9 cellular contexts compared by ENCODE assay signal in the genomic region with DNA sequence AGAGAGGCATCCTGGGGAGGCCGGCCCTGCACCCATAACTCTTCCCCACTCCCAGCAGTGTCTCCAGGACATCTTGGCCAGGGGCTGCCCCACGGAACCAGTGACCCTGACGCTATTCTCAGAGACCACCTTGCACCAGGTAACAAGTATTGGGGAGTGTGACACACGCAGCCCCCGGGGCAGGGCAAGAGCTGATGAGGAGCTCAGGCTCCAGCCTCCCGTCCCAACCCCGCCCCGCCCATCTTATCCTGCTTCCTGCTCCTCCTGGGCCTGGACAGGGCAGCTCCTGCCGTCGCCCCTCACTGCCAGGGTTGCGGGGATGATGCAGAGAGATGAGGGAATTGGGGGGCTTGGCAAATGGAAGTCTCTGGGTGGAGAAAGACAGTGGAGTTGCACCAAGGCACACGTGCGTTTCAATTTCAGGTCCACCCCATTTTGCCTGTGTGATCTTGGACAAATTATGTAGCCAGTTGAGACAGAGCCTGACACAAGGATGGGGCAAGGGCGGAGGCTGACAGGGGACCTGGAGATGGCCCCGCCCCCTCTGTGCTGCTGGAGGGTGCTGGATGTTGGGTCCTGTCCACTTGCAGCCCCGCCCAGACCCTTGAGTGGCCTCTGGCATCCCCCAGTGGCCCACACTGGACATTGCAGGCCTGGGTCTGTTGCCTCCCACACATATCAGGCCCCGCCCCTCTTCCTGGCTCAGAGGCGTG. TPM values are rescaled to one million over a fixed set of nuclear protein-coding genes. Genes with fewer than 3 reads are reported as not detected.
DNase-seq lines count a peak whose midpoint lies in the region; ATAC-seq, FAIRE-seq and TF ChIP-seq lines count a peak whose summit lies in the region.
"Had no signal": no experiment of that assay in that cellular context is flagged by ENCODE, and none has a peak within 500 bp of the region (broad histone marks: within the 10 kb centered on the region; RNA-seq: fewer than 3 reads in every experiment).

No MANE protein-coding gene starts in this region.

- no peak overlapping the region for H3K9ac ChIP-seq in endothelial cell of umbilical vein (replicated peaks; ENCODE audit: extremely low read depth, insufficient read depth, low read length)

- intact Hi-C loops in endothelial cell of umbilical vein (cut with micrococcal nuclease): loop anchor here (1.0 to 2.0 kb wide), 4 partner anchors 23 to 240 kb away; no protein-coding TSS in a partner anchor

- H3K4me3 ChIP-seq in DOHH2 (ENCODE audit: low read length) (no peak overlapping the region), endothelial cell of umbilical vein (replicated peaks in 1 of 3; ENCODE audit: insufficient read depth in 1 of 3, low read depth in 1 of 3, low read length in 3 of 3) (no peak overlapping the region)

- H3K9me3 ChIP-seq in DOHH2 (ENCODE audit: control insufficient read depth, insufficient read depth, low read length) (no peaks in the 10 kb centered on the region), endothelial cell of umbilical vein (replicated peaks; ENCODE audit: control insufficient read depth, insufficient read depth, low read length) (no peaks in the 10 kb centered on the region)

- H4K20me1 ChIP-seq in DOHH2 (ENCODE audit: control insufficient read depth, insufficient read depth, low read depth, low read length) (no peaks in the 10 kb centered on the region), endothelial cell of umbilical vein (replicated peaks; ENCODE audit: control insufficient read depth, extremely low read depth, insufficient read depth, low read length) (no peaks in the 10 kb centered on the region)

- peak; percentile 95 for FAIRE-seq in endothelial cell of umbilical vein (lab: Jason Lieb, UNC)

- H2AFZ ChIP-seq in endothelial cell of umbilical vein (ENCODE audit: low read depth, low read length): peak overlapping the region; percentile 87

- H3K27me3 ChIP-seq in DOHH2 (ENCODE audit: control insufficient read depth, low read length): no peaks in the 10 kb centered on the region; the same call in 1 of the 2 replicates
- no peaks in the 10 kb centered on the region for H3K27me3 ChIP-seq in endothelial cell of umbilical vein (ENCODE audit: control insufficient read depth in 2 of 2, insufficient read depth in 2 of 2, low read length in 2 of 2)

- no TSS peak for BruUV-seq in endothelial cell of umbilical vein (replicated peaks; lab: Mats Ljungman, UMichigan)

- H3K4me1 ChIP-seq in DOHH2 (ENCODE audit: control insufficient read depth, low read length) (no peaks in the 10 kb centered on the region), endothelial cell of umbilical vein (ENCODE audit: control insufficient read depth, extremely low read depth, insufficient read depth, low read length) (no peaks in the 10 kb centered on the region)

- H3K36me3 ChIP-seq in DOHH2 (ENCODE audit: control insufficient read depth, low read length) (no peaks in the 10 kb centered on the region), endothelial cell of umbilical vein (ENCODE audit: control insufficient read depth in 2 of 2, extremely low read depth in 1 of 2, insufficient read depth in 2 of 2, low read length in 2 of 2) (no peaks in the 10 kb centered on the region)

- TF ChIP-seq CTCF in DOHH2 (IDR thresholded peaks at IDR 0.05; ENCODE audit: low read depth, low read length, poor library complexity, severe bottlenecking) (peak; percentile 63), endothelial cell of umbilical vein (IDR thresholded peaks at IDR 0.05; ENCODE audit: extremely low read depth in 1 of 2, insufficient read depth in 1 of 2, low read depth in 1 of 2, low read length in 2 of 2) (peak; percentile 86 to 94), mesothelial cell of epicardium (IDR thresholded peaks at IDR 0.05; ENCODE audit: unreplicated experiment) (peak; percentile 73)

- peaks cover 2% of the 10 kb centered on the region for H3K27me3 Mint-ChIP-seq in mesothelial cell of epicardium (ENCODE audit: low read depth)
- peaks cover 49 to 61% of the 10 kb centered on the region in 2 donors for H3K27me3 Mint-ChIP-seq in stimulated activated naive B cell treated with anti-CD40 and anti-IgM and Interleukin-4, amounts not matched to agents 10 μg/mL and 1 μg/mL and 100 μg/mL, for 72 hours

- peak; percentile 53 for ATAC-seq in HG02610 (IDR thresholded peaks at IDR 0.05; ENCODE audit: unreplicated experiment)
- peak; percentile 91 to 92 for ATAC-seq in stimulated activated naive B cell treated with anti-CD40 and anti-IgM and Interleukin-4, amounts not matched to agents 10 μg/mL and 1 μg/mL and 100 μg/mL, for 72 hours (replicated peaks)

- dilution Hi-C loops in endothelial cell of umbilical vein (cut with MboI; ENCODE audit: extremely low pct_ligation_motif_present, low sequenced_read_pairs): no loop called here

- DNase-seq in NCI-H526 (lab: John Stamatoyannopoulos, UW): peak; percentile 61 to 93
- peak; percentile 71 to 78 for DNase-seq in activated CD4-positive, alpha-beta T cell treated with anti-CD3 and anti-CD28 coated beads, Interleukin-2, amount 50 U/mL, for 48 hours
- DNase-seq in endothelial cell of umbilical vein (ENCODE audit: low read depth, low spot score): peak; percentile 88
- peak; percentile 75 to 83 for DNase-seq in mesothelial cell of epicardium (ENCODE audit: low spot score in 2 of 2, unreplicated experiment in 2 of 2)
- DNase-seq in stimulated activated naive B cell treated with anti-CD40 and anti-IgM and Interleukin-4, amounts not matched to agents 10 μg/mL and 1 μg/mL and 100 μg/mL, for 72 hours: peak; percentile 72
- DNase-seq in DMS79 (lab: John Stamatoyannopoulos, UW): no peak

- H3K27ac ChIP-seq in DOHH2 (ENCODE audit: low read depth, low read length): no peak overlapping the region
- H3K27ac ChIP-seq in endothelial cell of umbilical vein (ENCODE audit: insufficient read depth, low read depth, low read length): no peak overlapping the region

- no peaks in the 10 kb centered on the region for H3K36me3 Mint-ChIP-seq in mesothelial cell of epicardium
- H3K36me3 Mint-ChIP-seq in stimulated activated naive B cell treated with anti-CD40 and anti-IgM and Interleukin-4, amounts not matched to agents 10 μg/mL and 1 μg/mL and 100 μg/mL, for 72 hours: no peaks in the 10 kb centered on the region

- no peak for TF ChIP-seq POLR2A in endothelial cell of umbilical vein (IDR thresholded peaks at IDR 0.05; ENCODE audit: low read depth, low read length)

- peaks cover 9% of the 10 kb centered on the region for H3K4me1 Mint-ChIP-seq in mesothelial cell of epicardium
- peaks cover 13% of the 10 kb centered on the region in 2 donors for H3K4me1 Mint-ChIP-seq in stimulated activated naive B cell treated with anti-CD40 and anti-IgM and Interleukin-4, amounts not matched to agents 10 μg/mL and 1 μg/mL and 100 μg/mL, for 72 hours
- H3K4me1 Mint-ChIP-seq: central memory CD8-positive, alpha-beta T cell had no signal

- no peaks in the 10 kb centered on the region for H3K9me3 Mint-ChIP-seq in mesothelial cell of epicardium
- H3K9me3 Mint-ChIP-seq in stimulated activated naive B cell treated with anti-CD40 and anti-IgM and Interleukin-4, amounts not matched to agents 10 μg/mL and 1 μg/mL and 100 μg/mL, for 72 hours: no peaks in the 10 kb centered on the region
- H3K9me3 Mint-ChIP-seq: central memory CD8-positive, alpha-beta T cell had no signal

- no peaks in the 10 kb centered on the region for H3K79me2 ChIP-seq in DOHH2 (ENCODE audit: control insufficient read depth, low read length)
- no peaks in the 10 kb centered on the region for H3K79me2 ChIP-seq in endothelial cell of umbilical vein (ENCODE audit: control insufficient read depth, insufficient read depth, low read length)

- no peaks in the 10 kb centered on the region for H3K9me1 ChIP-seq in endothelial cell of umbilical vein (replicated peaks; ENCODE audit: control insufficient read depth, extremely low read depth, insufficient read depth, low read length)

- H3K4me3 Mint-ChIP-seq in mesothelial cell of epicardium: no peak overlapping the region
- H3K4me3 Mint-ChIP-seq in stimulated activated naive B cell treated with anti-CD40 and anti-IgM and Interleukin-4, amounts not matched to agents 10 μg/mL and 1 μg/mL and 100 μg/mL, for 72 hours: no peak overlapping the region
- H3K4me3 Mint-ChIP-seq: central memory CD8-positive, alpha-beta T cell had no signal

- CTCF ChIA-PET in endothelial cell of umbilical vein (lab: Charles Lee): interaction anchor here (0.9 to 4.2 kb wide), 5 partner anchors 9 to 241 kb away, joined by 3 to 25 read pairs (median 4); a partner anchor contains a TSS

- POLR2A ChIA-PET in endothelial cell of umbilical vein (lab: Charles Lee): interaction anchor here (0.6 kb wide), 1 partner anchor 227 kb away, joined by 4 read pairs; no protein-coding TSS in a partner anchor

- H3K27ac Mint-ChIP-seq in mesothelial cell of epicardium: peak overlapping the region; percentile 41
- peak overlapping the region; percentile 17 for H3K27ac Mint-ChIP-seq in stimulated activated naive B cell treated with anti-CD40 and anti-IgM and Interleukin-4, amounts not matched to agents 10 μg/mL and 1 μg/mL and 100 μg/mL, for 72 hours

- H3F3A ChIP-seq in DOHH2 (ENCODE audit: control insufficient read depth, insufficient read depth): no peaks in the 10 kb centered on the region

- H3K4me2 ChIP-seq in DOHH2 (ENCODE audit: low read length): no peak overlapping the region
- H3K4me2 ChIP-seq in endothelial cell of umbilical vein (ENCODE audit: insufficient read depth, low read length): no peak overlapping the region

- no peaks in the 10 kb centered on the region for H3K9me2 ChIP-seq in DOHH2 (replicated peaks; ENCODE audit: control insufficient read depth, low read length)

RNA-seq across cellular contexts. Expression of a gene that starts 10.7 kb away (rescaled TPM):
- total RNA-seq in endothelial cell of umbilical vein (not detected in 2 replicates), mesothelial cell of epicardium (3.0 to 3.5 TPM (median 3.2 TPM) in 3 replicates)
- polyA plus RNA-seq in endothelial cell of umbilical vein: not detected in 2 replicates
- polyA plus RNA-seq in endothelial cell of umbilical vein (2011; cell fraction: cytosol; rRNA removed): not detected in 2 replicates
- 0.17 TPM in 1 of 2 replicates, not detected in the other for polyA plus RNA-seq in endothelial cell of umbilical vein (2011; cell fraction: nucleus; rRNA removed)
- polyA plus RNA-seq in endothelial cell of umbilical vein (2012): not detected in 2 replicates
- not detected in 2 replicates for polyA minus RNA-seq in endothelial cell of umbilical vein
- polyA minus RNA-seq in endothelial cell of umbilical vein (2011; cell fraction: cytosol; rRNA and poly(A)+ RNA removed): not detected
- polyA minus RNA-seq in endothelial cell of umbilical vein (2011; cell fraction: nucleus; rRNA and poly(A)+ RNA removed): not detected in 2 replicates

RNA-seq across cellular contexts. Expression of a gene that starts 11.0 kb away (rescaled TPM):
- total RNA-seq in endothelial cell of umbilical vein: not detected in 2 replicates
- 0.18 and 0.40 TPM in 2 replicates for polyA plus RNA-seq in endothelial cell of umbilical vein
- 0.10 TPM in 2 replicates for polyA plus RNA-seq in endothelial cell of umbilical vein (2011; cell fraction: cytosol; rRNA removed)
- polyA plus RNA-seq in endothelial cell of umbilical vein (2011; cell fraction: nucleus; rRNA removed): 0.53 and 0.60 TPM in 2 replicates
- polyA plus RNA-seq in endothelial cell of umbilical vein (2012): not detected in 2 replicates
- polyA minus RNA-seq in endothelial cell of umbilical vein: 1.2 TPM in 1 of 2 replicates, not detected in the other
- not detected for polyA minus RNA-seq in endothelial cell of umbilical vein (2011; cell fraction: cytosol; rRNA and poly(A)+ RNA removed)
- polyA minus RNA-seq in endothelial cell of umbilical vein (2011; cell fraction: nucleus; rRNA and poly(A)+ RNA removed): not detected in 2 replicates
- 2.9 to 3.6 TPM (median 3.0 TPM) in 3 replicates for total RNA-seq in mesothelial cell of epicardium

RNA-seq across cellular contexts. Expression of a gene that starts 14.7 kb away (rescaled TPM):
- total RNA-seq in endothelial cell of umbilical vein (not detected in 2 replicates), mesothelial cell of epicardium (5.0 to 6.3 TPM (median 6.3 TPM) in 3 replicates)
- polyA plus RNA-seq in endothelial cell of umbilical vein: not detected in 2 replicates
- polyA plus RNA-seq in endothelial cell of umbilical vein (2011; cell fraction: cytosol; rRNA removed): not detected in 2 replicates
- polyA plus RNA-seq in endothelial cell of umbilical vein (2011; cell fraction: nucleus; rRNA removed): not detected in 2 replicates
- not detected in 2 replicates for polyA plus RNA-seq in endothelial cell of umbilical vein (2012)
- polyA minus RNA-seq in endothelial cell of umbilical vein: not detected in 2 replicates
- polyA minus RNA-seq in endothelial cell of umbilical vein (2011; cell fraction: cytosol; rRNA and poly(A)+ RNA removed): 0.51 TPM
- polyA minus RNA-seq in endothelial cell of umbilical vein (2011; cell fraction: nucleus; rRNA and poly(A)+ RNA removed): not detected in 2 replicates

RNA-seq across cellular contexts. Expression of a gene that starts 28.5 kb away (rescaled TPM):
- total RNA-seq in endothelial cell of umbilical vein (not detected in 2 replicates), mesothelial cell of epicardium (not detected in 3 replicates)
- polyA plus RNA-seq in endothelial cell of umbilical vein: not detected in 2 replicates
- polyA plus RNA-seq in endothelial cell of umbilical vein (2011; cell fraction: cytosol; rRNA removed): not detected in 2 replicates
- not detected in 2 replicates for polyA plus RNA-seq in endothelial cell of umbilical vein (2011; cell fraction: nucleus; rRNA removed)
- not detected in 2 replicates for polyA plus RNA-seq in endothelial cell of umbilical vein (2012)
- polyA minus RNA-seq in endothelial cell of umbilical vein: not detected in 2 replicates
- polyA minus RNA-seq in endothelial cell of umbilical vein (2011; cell fraction: cytosol; rRNA and poly(A)+ RNA removed): not detected
- not detected in 2 replicates for polyA minus RNA-seq in endothelial cell of umbilical vein (2011; cell fraction: nucleus; rRNA and poly(A)+ RNA removed)

RNA-seq across cellular contexts. Expression of a gene that starts 40.9 kb away (rescaled TPM):
- total RNA-seq in endothelial cell of umbilical vein: 0.44 TPM in 1 of 2 replicates, not detected in the other
- polyA plus RNA-seq in endothelial cell of umbilical vein: 0.23 and 0.32 TPM in 2 replicates
- 0.17 and 0.23 TPM in 2 replicates for polyA plus RNA-seq in endothelial cell of umbilical vein (2011; cell fraction: cytosol; rRNA removed)
- polyA plus RNA-seq in endothelial cell of umbilical vein (2011; cell fraction: nucleus; rRNA removed): 0.13 and 0.25 TPM in 2 replicates
- 0.70 and 1.3 TPM in 2 replicates for polyA plus RNA-seq in endothelial cell of umbilical vein (2012)
- not detected in 2 replicates for polyA minus RNA-seq in endothelial cell of umbilical vein
- 1.3 TPM for polyA minus RNA-seq in endothelial cell of umbilical vein (2011; cell fraction: cytosol; rRNA and poly(A)+ RNA removed)
- not detected in 2 replicates for polyA minus RNA-seq in endothelial cell of umbilical vein (2011; cell fraction: nucleus; rRNA and poly(A)+ RNA removed)
- 1.6 to 1.9 TPM (median 1.7 TPM) in 3 replicates for total RNA-seq in mesothelial cell of epicardium
